In genomic region chr14:105999361-106000028, GRCh38 we compare ENCODE assay signal across 7 cellular contexts.
DNase-seq lines count a peak whose midpoint lies in the region; ATAC-seq and TF ChIP-seq lines count a peak whose summit lies in the region.

No MANE protein-coding gene starts in this region.

- H2AFZ ChIP-seq in OCI-LY1 (ENCODE audit: low read length) = no peak overlapping the region

- H3K79me2 ChIP-seq in OCI-LY1 (ENCODE audit: insufficient read depth, low read length) = no peaks in the 10 kb centered on the region

- peaks cover 20% of the 10 kb centered on the region for H3K9me3 Mint-ChIP-seq in glutamatergic neuron (ENCODE audit: unreplicated experiment)

- H3K9me2 ChIP-seq in OCI-LY1 (ENCODE audit: low read depth, low read length) = no peaks in the 10 kb centered on the region

- peak; percentile 98 for TF ChIP-seq CTCF in OCI-LY1 (IDR thresholded peaks at IDR 0.05; ENCODE audit: low read length)
- peak; percentile 28 to 31 for TF ChIP-seq CTCF in right atrium auricular region (IDR thresholded peaks at IDR 0.05)
- no peak for TF ChIP-seq CTCF in glutamatergic neuron (IDR thresholded peaks at IDR 0.05; ENCODE audit: partially characterized antibody, unreplicated experiment)

- H4K20me1 ChIP-seq in OCI-LY1 (ENCODE audit: insufficient read depth, low read length) = no peaks in the 10 kb centered on the region

- no peak overlapping the region for H3K27ac Mint-ChIP-seq in glutamatergic neuron (ENCODE audit: unreplicated experiment)

- H3K4me1 ChIP-seq in OCI-LY1 (ENCODE audit: insufficient read depth, low read length, severe bottlenecking) (no peaks in the 10 kb centered on the region), right atrium auricular region (no peaks in the 10 kb centered on the region)

- peaks cover 11% of the 10 kb centered on the region for H3K27me3 Mint-ChIP-seq in glutamatergic neuron (ENCODE audit: unreplicated experiment)

- no peaks in the 10 kb centered on the region for H3F3A ChIP-seq in OCI-LY1 (ENCODE audit: insufficient read depth, low read length)

- ATAC-seq in GM18505 (IDR thresholded peaks at IDR 0.05; ENCODE audit: unreplicated experiment) = peak; percentile 72
- ATAC-seq in HG02642 (IDR thresholded peaks at IDR 0.05; ENCODE audit: poor library complexity, unreplicated experiment) = peak; percentile 88

- DNase-seq in activated T-helper 9 cell treated with anti-CD3 and anti-CD28 coated beads, Interleukin-2, amount 50 U/mL, for 16 hours (ENCODE audit: low read depth) = peak; percentile 74
- DNase-seq in right atrium auricular region (ENCODE audit: low spot score) (no peak), glutamatergic neuron (no peak)
- DNase-seq in stimulated activated CD8-positive, alpha-beta memory T cell treated with anti-CD3 and anti-CD28 coated beads, Interleukin-2, amount 100 ng/mL, for 48 hours (ENCODE audit: low read depth in 2 of 2) = peak; percentile 78 to 95

- H3K9ac ChIP-seq in OCI-LY1 (ENCODE audit: low read length) = no peak overlapping the region

- peaks cover 13% of the 10 kb centered on the region for H3K36me3 Mint-ChIP-seq in glutamatergic neuron (ENCODE audit: unreplicated experiment)

- H3K4me3 ChIP-seq in OCI-LY1 (ENCODE audit: low read depth, low read length, poor library complexity, severe bottlenecking) (no peak overlapping the region), right atrium auricular region (no peak overlapping the region)

- no peaks in the 10 kb centered on the region for H3K4me1 Mint-ChIP-seq in glutamatergic neuron (ENCODE audit: low read depth, unreplicated experiment)

- no peak for TF ChIP-seq POLR2A in GM18505 (IDR thresholded peaks at IDR 0.05; ENCODE audit: borderline replicate concordance, extremely low read depth, insufficient read depth, insufficient read length)

- no peak overlapping the region for H3K4me3 Mint-ChIP-seq in glutamatergic neuron (ENCODE audit: unreplicated experiment)

- H3K27me3 ChIP-seq in OCI-LY1 (ENCODE audit: insufficient read depth, low read length) (no peaks in the 10 kb centered on the region), right atrium auricular region (no peaks in the 10 kb centered on the region)

- H3K36me3 ChIP-seq in OCI-LY1 (ENCODE audit: insufficient read depth, low read length) (no peaks in the 10 kb centered on the region), right atrium auricular region (no peaks in the 10 kb centered on the region)

- H3K27ac ChIP-seq in OCI-LY1 (ENCODE audit: low read depth, low read length, poor library complexity, severe bottlenecking) (no peak overlapping the region), right atrium auricular region (no peak overlapping the region)

- H3K9me3 ChIP-seq in OCI-LY1 (ENCODE audit: low read length) (no peaks in the 10 kb centered on the region), right atrium auricular region (no peaks in the 10 kb centered on the region)

- no peak overlapping the region for H3K4me2 ChIP-seq in OCI-LY1 (ENCODE audit: low read length)

Comparison
In these comparisons a context has a peak if more than half of its experiments do, and no peak if none do; other contexts are left out.
1. DNase-seq: peak in activated T-helper 9 cell treated with anti-CD3 and anti-CD28 coated beads, Interleukin-2, amount 50 U/mL, for 16 hours (single experiment) and stimulated activated CD8-positive, alpha-beta memory T cell treated with anti-CD3 and anti-CD28 coated beads, Interleukin-2, amount 100 ng/mL, for 48 hours (2 of 2); none in right atrium auricular region (single experiment) and glutamatergic neuron (single experiment).